ENCODE assay signal across 15 cellular contexts in the genomic region with DNA sequence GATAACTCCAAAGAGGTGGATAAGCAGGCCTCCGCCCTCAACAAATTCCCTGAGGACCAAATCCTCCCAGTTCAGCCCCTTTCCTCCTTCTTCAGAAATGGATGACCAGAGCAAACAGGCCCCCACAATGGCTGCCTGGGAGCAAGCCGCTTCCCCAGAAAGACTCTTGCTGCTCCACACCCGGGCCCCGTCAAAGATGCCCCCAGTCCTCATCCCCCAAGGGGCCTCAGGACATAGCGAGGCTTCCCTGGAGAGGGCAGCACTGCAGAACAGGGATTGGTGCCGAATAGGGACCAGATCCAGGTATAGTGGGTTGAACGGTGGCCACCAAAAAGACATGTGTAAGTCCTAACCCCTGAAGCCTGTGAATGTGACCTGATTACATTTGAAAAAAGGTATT.
DNase-seq lines count a peak whose midpoint lies in the region; ATAC-seq and TF ChIP-seq lines count a peak whose summit lies in the region.
"Had no signal": no experiment of that assay in that cellular context is flagged by ENCODE, and none has a peak within 500 bp of the region (broad histone marks: within the 10 kb centered on the region; RNA-seq: fewer than 3 reads in every experiment).

No MANE protein-coding gene starts in this region.

- TF ChIP-seq POLR2A in breast epithelium (IDR thresholded peaks at IDR 0.05), result no peak
- no peak for TF ChIP-seq POLR2A in uterus (IDR thresholded peaks at IDR 0.05)
- TF ChIP-seq POLR2A in GM18505 (IDR thresholded peaks at IDR 0.05; ENCODE audit: borderline replicate concordance, extremely low read depth, insufficient read depth, insufficient read length), result no peak

- DNase-seq in MCF 10A (ENCODE audit: unreplicated experiment), result no peak
- no peak for DNase-seq in breast epithelium (ENCODE audit: low spot score in 2 of 2)
- no peak for DNase-seq in WTC11 (ENCODE audit: low spot score)
- peak; percentile 39 for DNase-seq in iPS-NIHi7 (ENCODE audit: extremely low spot score)
- DNase-seq in uterus, result no peak
- no peak for DNase-seq in NCI-H446 treated with DMSO at 0.1 percent for 48 hours (lab: John Stamatoyannopoulos, UW)
- DNase-seq in Calu3, result no peak
- DNase-seq: activated CD4-positive, alpha-beta T cell treated with anti-CD3 and anti-CD28 coated beads, Interleukin-2, amount 50 U/mL, for 1 hour; activated gamma-delta T cell; effector memory CD8-positive, alpha-beta T cell; NCI-H510A had no signal

- no peaks in the 10 kb centered on the region for H3K36me3 ChIP-seq in breast epithelium
- no peaks in the 10 kb centered on the region for H3K36me3 ChIP-seq in uterus
- H3K36me3 ChIP-seq: gastrocnemius medialis, thoracic aorta had no signal

- H3K4me1 ChIP-seq in breast epithelium, result peaks cover 0 to 5% of the 10 kb centered on the region in 2 donors
- H3K4me1 ChIP-seq in uterus, result peaks cover 0 to 4% of the 10 kb centered on the region in 2 donors
- H3K4me1 ChIP-seq: gastrocnemius medialis had no signal

- BruUV-seq in MCF 10A (replicated peaks; lab: Mats Ljungman, UMichigan) (no TSS peak), Calu3 (replicated peaks; lab: Mats Ljungman, UMichigan) (no TSS peak)

- peaks cover 56% of the 10 kb centered on the region for H3K4me1 Mint-ChIP-seq in MCF 10A (ENCODE audit: insufficient read depth, unreplicated experiment)
- peaks cover 18% of the 10 kb centered on the region for H3K4me1 Mint-ChIP-seq in WTC11
- no peaks in the 10 kb centered on the region for H3K4me1 Mint-ChIP-seq in Calu3 (ENCODE audit: low read depth, unreplicated experiment)

- H3K27me3 ChIP-seq in breast epithelium (no peaks in the 10 kb centered on the region), uterus (no peaks in the 10 kb centered on the region)
- H3K27me3 ChIP-seq: gastrocnemius medialis had no signal

- H3K4me3 Mint-ChIP-seq in MCF 10A (ENCODE audit: unreplicated experiment) (no peak overlapping the region), WTC11 (no peak overlapping the region), Calu3 (ENCODE audit: low read depth, unreplicated experiment) (no peak overlapping the region)

- no peaks in the 10 kb centered on the region for H3K9me3 ChIP-seq in breast epithelium
- H3K9me3 ChIP-seq in uterus, result no peaks in the 10 kb centered on the region
- H3K9me3 ChIP-seq: gastrocnemius medialis, thoracic aorta had no signal

- POLR2A ChIA-PET in MCF 10A (lab: Yijun Ruan, JAX) (interaction anchor here (1.0 to 2.3 kb wide), 7 partner anchors 8 to 374 kb away, joined by 3 to 6 read pairs (median 3); no protein-coding TSS in a partner anchor), WTC11 (lab: Charles Lee) (no interaction called here)

- H3K36me3 Mint-ChIP-seq in MCF 10A (ENCODE audit: insufficient read depth, unreplicated experiment) (peaks cover 6% of the 10 kb centered on the region), WTC11 (no peaks in the 10 kb centered on the region), Calu3 (ENCODE audit: insufficient read depth, unreplicated experiment) (no peaks in the 10 kb centered on the region)

- TF ChIP-seq CTCF in MCF 10A (IDR thresholded peaks at IDR 0.05; ENCODE audit: unreplicated experiment) (no peak), breast epithelium (IDR thresholded peaks at IDR 0.05) (no peak), WTC11 (IDR thresholded peaks at IDR 0.05) (no peak), uterus (IDR thresholded peaks at IDR 0.05) (no peak), Calu3 (IDR thresholded peaks at IDR 0.05; ENCODE audit: unreplicated experiment) (no peak)

- CTCF ChIA-PET in MCF 10A (lab: Yijun Ruan, JAX) (interaction anchor here (0.5 to 0.7 kb wide), 2 partner anchors 9 to 32 kb away, joined by 3 to 4 read pairs; no protein-coding TSS in a partner anchor), WTC11 (lab: Charles Lee) (no interaction called here), Calu3 (lab: Charles Lee) (no interaction called here)

- H3K27ac Mint-ChIP-seq in MCF 10A (ENCODE audit: low read depth, unreplicated experiment) (peak overlapping the region; percentile 39), WTC11 (no peak overlapping the region), Calu3 (ENCODE audit: unreplicated experiment) (no peak overlapping the region)

- H3K27ac ChIP-seq in breast epithelium (no peak overlapping the region), uterus (peak overlapping the region; percentile 33 to 65)
- H3K27ac ChIP-seq: KMS-11, thoracic aorta had no signal

- ATAC-seq in WTC11 (peak; percentile 50), GM18505 (IDR thresholded peaks at IDR 0.05; ENCODE audit: unreplicated experiment) (no peak)
- ATAC-seq: effector memory CD8-positive, alpha-beta T cell had no signal

- H3K9me3 Mint-ChIP-seq in MCF 10A (ENCODE audit: unreplicated experiment), result no peaks in the 10 kb centered on the region
- peaks cover 6% of the 10 kb centered on the region for H3K9me3 Mint-ChIP-seq in WTC11
- H3K9me3 Mint-ChIP-seq in Calu3 (ENCODE audit: low read depth, unreplicated experiment), result no peaks in the 10 kb centered on the region
- H3K9me3 Mint-ChIP-seq: effector memory CD8-positive, alpha-beta T cell had no signal

- H3K27me3 Mint-ChIP-seq in MCF 10A (ENCODE audit: insufficient read depth, unreplicated experiment) (no peaks in the 10 kb centered on the region), WTC11 (ENCODE audit: low read depth) (no peaks in the 10 kb centered on the region), Calu3 (ENCODE audit: unreplicated experiment) (no peaks in the 10 kb centered on the region)

- H3K4me3 ChIP-seq in breast epithelium (no peak overlapping the region), uterus (no peak overlapping the region)
- H3K4me3 ChIP-seq: gastrocnemius medialis, thoracic aorta had no signal

- intact Hi-C loops in MCF 10A (cut with micrococcal nuclease) (no loop called here), breast epithelium (cut with DNase I; ENCODE audit: low total_unique reads) (no loop called here), uterus (cut with DNase I; ENCODE audit: low total_unique reads) (no loop called here), Calu3 (cut with micrococcal nuclease; ENCODE audit: unreplicated experiment) (no loop called here)

TF ChIP-seq in WTC11, 78 proteins besides CTCF, POLR2A, EP300 and RAD21 (continues in another document):
- no peak for TF ChIP-seq IRF2 (CRISPR knock-in tag; IDR thresholded peaks at IDR 0.05; ENCODE audit: borderline replicate concordance, low read depth)
- no peak for TF ChIP-seq MYBL2 (CRISPR knock-in tag; IDR thresholded peaks at IDR 0.05)
- TF ChIP-seq, protein P1, sequence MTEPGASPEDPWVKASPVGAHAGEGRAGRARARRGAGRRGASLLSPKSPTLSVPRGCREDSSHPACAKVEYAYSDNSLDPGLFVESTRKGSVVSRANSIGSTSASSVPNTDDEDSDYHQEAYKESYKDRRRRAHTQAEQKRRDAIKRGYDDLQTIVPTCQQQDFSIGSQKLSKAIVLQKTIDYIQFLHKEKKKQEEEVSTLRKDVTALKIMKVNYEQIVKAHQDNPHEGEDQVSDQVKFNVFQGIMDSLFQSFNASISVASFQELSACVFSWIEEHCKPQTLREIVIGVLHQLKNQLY (CRISPR knock-in tag; IDR thresholded peaks at IDR 0.05), result no peak
- TF ChIP-seq ELF4 (CRISPR knock-in tag; IDR thresholded peaks at IDR 0.05; ENCODE audit: low read depth), result no peak
- TF ChIP-seq ZNF263 (CRISPR knock-in tag; IDR thresholded peaks at IDR 0.05; ENCODE audit: low read depth), result no peak
- TF ChIP-seq ZNF317 (CRISPR knock-in tag; IDR thresholded peaks at IDR 0.05; ENCODE audit: borderline replicate concordance, low read depth), result no peak
- no peak for TF ChIP-seq NFYB (CRISPR knock-in tag; conservative IDR thresholded peaks at IDR 0.05; ENCODE audit: low read depth)
- no peak for TF ChIP-seq GRHL2 (CRISPR knock-in tag; IDR thresholded peaks at IDR 0.05; ENCODE audit: insufficient replicate concordance, severe bottlenecking)
- no peak for TF ChIP-seq ZNF423 (CRISPR knock-in tag; IDR thresholded peaks at IDR 0.05)
- TF ChIP-seq, protein P2, sequence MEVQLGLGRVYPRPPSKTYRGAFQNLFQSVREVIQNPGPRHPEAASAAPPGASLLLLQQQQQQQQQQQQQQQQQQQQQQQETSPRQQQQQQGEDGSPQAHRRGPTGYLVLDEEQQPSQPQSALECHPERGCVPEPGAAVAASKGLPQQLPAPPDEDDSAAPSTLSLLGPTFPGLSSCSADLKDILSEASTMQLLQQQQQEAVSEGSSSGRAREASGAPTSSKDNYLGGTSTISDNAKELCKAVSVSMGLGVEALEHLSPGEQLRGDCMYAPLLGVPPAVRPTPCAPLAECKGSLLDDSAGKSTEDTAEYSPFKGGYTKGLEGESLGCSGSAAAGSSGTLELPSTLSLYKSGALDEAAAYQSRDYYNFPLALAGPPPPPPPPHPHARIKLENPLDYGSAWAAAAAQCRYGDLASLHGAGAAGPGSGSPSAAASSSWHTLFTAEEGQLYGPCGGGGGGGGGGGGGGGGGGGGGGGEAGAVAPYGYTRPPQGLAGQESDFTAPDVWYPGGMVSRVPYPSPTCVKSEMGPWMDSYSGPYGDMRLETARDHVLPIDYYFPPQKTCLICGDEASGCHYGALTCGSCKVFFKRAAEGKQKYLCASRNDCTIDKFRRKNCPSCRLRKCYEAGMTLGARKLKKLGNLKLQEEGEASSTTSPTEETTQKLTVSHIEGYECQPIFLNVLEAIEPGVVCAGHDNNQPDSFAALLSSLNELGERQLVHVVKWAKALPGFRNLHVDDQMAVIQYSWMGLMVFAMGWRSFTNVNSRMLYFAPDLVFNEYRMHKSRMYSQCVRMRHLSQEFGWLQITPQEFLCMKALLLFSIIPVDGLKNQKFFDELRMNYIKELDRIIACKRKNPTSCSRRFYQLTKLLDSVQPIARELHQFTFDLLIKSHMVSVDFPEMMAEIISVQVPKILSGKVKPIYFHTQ (CRISPR knock-in tag; IDR thresholded peaks at IDR 0.05), result no peak
- TF ChIP-seq, protein P3, sequence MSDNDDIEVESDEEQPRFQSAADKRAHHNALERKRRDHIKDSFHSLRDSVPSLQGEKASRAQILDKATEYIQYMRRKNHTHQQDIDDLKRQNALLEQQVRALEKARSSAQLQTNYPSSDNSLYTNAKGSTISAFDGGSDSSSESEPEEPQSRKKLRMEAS (CRISPR knock-in tag; IDR thresholded peaks at IDR 0.05), result no peak
- TF ChIP-seq PRRX2 (CRISPR knock-in tag; IDR thresholded peaks at IDR 0.05), result no peak
- TF ChIP-seq NFE2L1 (CRISPR knock-in tag; IDR thresholded peaks at IDR 0.05), result no peak
- no peak for TF ChIP-seq CDX4 (CRISPR knock-in tag; IDR thresholded peaks at IDR 0.05; ENCODE audit: borderline replicate concordance)
- TF ChIP-seq ETV6 (CRISPR knock-in tag; IDR thresholded peaks at IDR 0.05), result no peak

Comparison
In these comparisons a context has a peak if more than half of its experiments do, and no peak if none do; other contexts are left out.
1. H3K27ac ChIP-seq: peak in uterus (2 of 2); none in breast epithelium (0 of 2).